In genomic region chr11:46675949-46676348, GRCh38 we compare ENCODE assay signal across 10 cellular contexts. TPM values are rescaled to one million over a fixed set of nuclear protein-coding genes. Genes with fewer than 3 reads are reported as not detected.
A peak's percentile ranks its signal among the peaks of the same experiment; 100 is the strongest.
DNase-seq lines count a peak whose midpoint lies in the region; ATAC-seq and TF ChIP-seq lines count a peak whose summit lies in the region.
"Had no signal": no experiment of that assay in that cellular context is flagged by ENCODE, and none has a peak within 500 bp of the region (broad histone marks: within the 10 kb centered on the region; RNA-seq: fewer than 3 reads in every experiment).

No MANE protein-coding gene starts in this region.

- 49 to 73% (median 68%) methylated on average over 7 of the region's 7 CpGs for WGBS in psoas muscle, 3 donors

- H3K27me3 ChIP-seq in AG04450 (ENCODE audit: control insufficient read depth, insufficient read depth, low read length) (no peaks in the 10 kb centered on the region), RWPE2 (ENCODE audit: insufficient read depth, poor library complexity, severe bottlenecking) (no peaks in the 10 kb centered on the region), foreskin keratinocyte (no peaks in the 10 kb centered on the region), psoas muscle (ENCODE audit: insufficient read depth in 3 of 3, low read length in 2 of 3) (no peaks in the 10 kb centered on the region)

- TF ChIP-seq CTCF in AG04450 (IDR thresholded peaks at IDR 0.05; ENCODE audit: low read depth, low read length) (no peak), RWPE2 (IDR thresholded peaks at IDR 0.05; ENCODE audit: poor library complexity, severe bottlenecking) (no peak), foreskin keratinocyte (conservative IDR thresholded peaks at IDR 0.05) (no peak), psoas muscle (IDR thresholded peaks at IDR 0.05) (no peak)

- intact Hi-C loops in psoas muscle (cut with DNase I), result no loop called here

- no peak overlapping the region for H3K4me3 ChIP-seq in AG04450 (ENCODE audit: low read depth, low read length)
- H3K4me3 ChIP-seq in RWPE2 (ENCODE audit: severe bottlenecking), result no peak overlapping the region
- H3K4me3 ChIP-seq in psoas muscle, result no peak overlapping the region

- H3K36me3 ChIP-seq in RWPE2 (ENCODE audit: low read depth) (peaks cover 24% of the 10 kb centered on the region; the same call in 1 of the 2 replicates), psoas muscle (ENCODE audit: insufficient read depth in 1 of 2, low read depth in 1 of 2) (peaks cover 0 to 77% of the 10 kb centered on the region in 2 donors)

- H3K27ac ChIP-seq in AG04450 (ENCODE audit: low read depth, low read length) (peak overlapping the region; percentile 68), RWPE2 (ENCODE audit: poor library complexity, severe bottlenecking) (peak overlapping the region; percentile 19), foreskin keratinocyte (peak overlapping the region; percentile 25), psoas muscle (peak overlapping the region; percentile 81)

- ATAC-seq in RWPE2 (ENCODE audit: low read depth), result no peak
- ATAC-seq in foreskin keratinocyte, result no peak
- no peak for ATAC-seq in psoas muscle
- ATAC-seq in HG02885 (IDR thresholded peaks at IDR 0.05; ENCODE audit: poor library complexity, unreplicated experiment), result no peak
- no peak for ATAC-seq in GM21619 (IDR thresholded peaks at IDR 0.05; ENCODE audit: unreplicated experiment)

- H3K4me1 ChIP-seq in RWPE2 (ENCODE audit: insufficient read depth, poor library complexity, severe bottlenecking) (peaks cover 10% of the 10 kb centered on the region), foreskin keratinocyte (peaks cover 11% of the 10 kb centered on the region), psoas muscle (peaks cover 17% of the 10 kb centered on the region)

- POLR2A ChIA-PET in AG04450 (lab: Yijun Ruan, JAX), result interaction anchor here (0.8 to 2.0 kb wide), 2 partner anchors 8 to 82 kb away, joined by 3 to 7 read pairs; partner anchors contain the start of gene AMBRA1

- DNase-seq in AG04450 (ENCODE audit: low read depth, low spot score) (no peak), RWPE2 (ENCODE audit: low spot score) (peak; percentile 37), foreskin keratinocyte (no peak), psoas muscle (no peak), NCI-H2171 (lab: John Stamatoyannopoulos, UW) (no peak), GM03348 (ENCODE audit: low spot score) (no peak)
- DNase-seq: stimulated activated naive CD4-positive, alpha-beta T cell had no signal

- CTCF ChIA-PET in AG04450 (lab: Charles Lee), result interaction anchor here (0.7 kb wide), 1 partner anchor 17 kb away, joined by 3 read pairs; no protein-coding TSS in a partner anchor

- H3K9me3 ChIP-seq in AG04450 (ENCODE audit: control insufficient read depth, insufficient read depth, low read length) (no peaks in the 10 kb centered on the region), RWPE2 (ENCODE audit: severe bottlenecking) (no peaks in the 10 kb centered on the region), psoas muscle (no peaks in the 10 kb centered on the region)

RNA-seq across cellular contexts. Expression of gene ARHGAP1, which starts 24.5 kb away (rescaled TPM):
- polyA plus RNA-seq in AG04450 (2011; rRNA removed) (42.4 and 73.9 TPM in 2 replicates), foreskin keratinocyte (42.3 and 43.4 TPM in 2 replicates), psoas muscle (10 to 100 TPM; 12.5 to 27.7 (median 20.4) TPM)
- 145 and 212 TPM in 2 replicates for polyA minus RNA-seq in AG04450 (2011; rRNA and poly(A)+ RNA removed)
- total RNA-seq in foreskin keratinocyte (53.5 and 55.5 TPM in 2 replicates), psoas muscle (10 to 100 TPM; 24.9 to 36.1 (median 31.4) TPM)

RNA-seq across cellular contexts. Expression of gene ZNF408, which starts 24.9 kb away (rescaled TPM):
- polyA plus RNA-seq in AG04450 (2011; rRNA removed) (4.9 TPM in 2 replicates), foreskin keratinocyte (9.5 and 10.9 TPM in 2 replicates), psoas muscle (10 to 100 TPM in 1 of 3 donors, 1 to 10 TPM in 2; 9.6 to 12.7 (median 9.9) TPM)
- 8.0 and 10.3 TPM in 2 replicates for polyA minus RNA-seq in AG04450 (2011; rRNA and poly(A)+ RNA removed)
- total RNA-seq in foreskin keratinocyte (9.5 and 10.0 TPM in 2 replicates), psoas muscle (10 to 100 TPM in 2 of 4 donors, 1 to 10 TPM in 2; 5.0 to 15.0 (median 9.8) TPM)

RNA-seq across cellular contexts. Expression of gene F2, which starts 43.1 kb away (rescaled TPM):
- not detected in 2 replicates for polyA plus RNA-seq in AG04450 (2011; rRNA removed)
- not detected in 2 replicates for polyA minus RNA-seq in AG04450 (2011; rRNA and poly(A)+ RNA removed)
- not detected in 2 replicates for total RNA-seq in foreskin keratinocyte
- 0.03 TPM in 1 of 2 replicates, not detected in the other for polyA plus RNA-seq in foreskin keratinocyte
- total RNA-seq in psoas muscle, result under 1 TPM in 2 of 4 donors, not detected in 2; 0.16 to 0.26 TPM
- under 1 TPM in 2 of 3 donors, not detected in 1; 0.04 to 0.56 TPM for polyA plus RNA-seq in psoas muscle
- total RNA-seq: LHCN-M2 had no signal

RNA-seq across cellular contexts. Expression of gene ATG13, which starts 58.6 kb away (rescaled TPM):
- polyA plus RNA-seq in AG04450 (2011; rRNA removed) (57.9 and 62.5 TPM in 2 replicates), foreskin keratinocyte (32.1 and 38.1 TPM in 2 replicates), psoas muscle (10 to 100 TPM; 16.8 to 50.5 (median 20.5) TPM)
- polyA minus RNA-seq in AG04450 (2011; rRNA and poly(A)+ RNA removed), result 89.7 and 121 TPM in 2 replicates
- total RNA-seq in foreskin keratinocyte (31.5 and 36.4 TPM in 2 replicates), psoas muscle (10 to 100 TPM; 27.0 to 50.7 (median 35.8) TPM)

RNA-seq across cellular contexts. Expression of gene HARBI1, which starts 58.9 kb away (rescaled TPM):
- polyA plus RNA-seq in AG04450 (2011; rRNA removed) (4.3 and 4.4 TPM in 2 replicates), foreskin keratinocyte (3.5 TPM in 2 replicates), psoas muscle (1 to 10 TPM; 3.4 to 8.6 (median 3.8) TPM)
- polyA minus RNA-seq in AG04450 (2011; rRNA and poly(A)+ RNA removed), result 5.5 and 5.6 TPM in 2 replicates
- total RNA-seq in foreskin keratinocyte (4.8 and 5.0 TPM in 2 replicates), psoas muscle (1 to 10 TPM; 2.0 to 4.4 (median 2.8) TPM)

Comparison
In these comparisons a context has a peak if more than half of its experiments do, and no peak if none do; other contexts are left out.
1. H3K27ac ChIP-seq: peak in every context shown above with its lines; median percentile 81 in psoas muscle; 68 in AG04450; 25 in foreskin keratinocyte; 19 in RWPE2.